Comparison of ENCODE assay signal across 8 cellular contexts in the genomic region with DNA sequence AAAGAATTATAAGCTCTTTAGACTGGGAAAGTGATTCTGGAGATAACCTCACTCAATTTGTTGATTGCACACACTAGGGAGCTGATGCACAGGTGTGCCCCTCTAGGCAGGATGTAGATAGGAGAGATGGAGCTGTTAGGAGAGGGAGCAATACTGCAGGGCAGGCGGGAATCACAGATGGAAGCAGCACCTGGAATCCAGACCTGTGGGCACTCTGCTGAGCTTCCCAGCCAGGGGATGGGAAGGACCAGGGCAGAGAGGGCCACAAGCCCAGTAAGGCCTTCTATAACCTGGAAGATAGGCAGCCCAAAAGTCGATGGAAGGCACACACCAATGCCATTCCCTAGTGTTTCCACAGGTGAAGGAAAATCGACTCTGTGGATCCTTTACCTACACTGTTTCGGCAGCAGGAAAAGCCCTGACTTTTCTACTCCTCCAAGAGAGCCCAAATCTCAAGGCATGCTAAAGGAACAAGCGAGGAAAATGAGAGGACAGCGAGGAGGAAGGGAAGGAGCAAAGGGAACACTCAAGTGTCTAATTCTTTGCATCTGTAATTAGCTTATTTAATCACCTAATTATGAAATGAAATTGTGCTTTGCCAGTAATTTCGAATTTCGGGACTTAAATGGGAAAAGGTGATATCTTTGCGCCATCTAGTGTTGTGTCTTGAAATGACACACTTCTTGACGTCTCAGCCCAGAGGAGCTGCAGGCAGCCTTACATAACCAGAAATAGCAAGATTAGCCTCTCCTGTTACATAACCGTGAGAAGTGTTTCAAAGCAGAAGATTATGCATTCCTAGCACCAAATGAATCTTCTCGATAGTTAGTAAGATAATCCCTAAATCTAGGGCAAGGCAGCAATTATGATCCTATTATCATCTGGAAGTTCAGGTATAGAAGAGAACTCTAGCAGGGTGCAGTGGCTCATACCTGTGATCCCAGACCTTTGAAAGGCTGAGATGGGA. TPM values are rescaled to one million over a fixed set of nuclear protein-coding genes. Genes with fewer than 3 reads are reported as not detected.
A peak's percentile ranks its signal among the peaks of the same experiment; 100 is the strongest.
DNase-seq lines count a peak whose midpoint lies in the region; ATAC-seq and TF ChIP-seq lines count a peak whose summit lies in the region.

No MANE protein-coding gene starts in this region.

- H3K27ac ChIP-seq in angular gyrus (ENCODE audit: low read depth, low read length) = peak overlapping the region; percentile 6

- ATAC-seq in HG02938 (IDR thresholded peaks at IDR 0.05; ENCODE audit: unreplicated experiment) = peak; percentile 86
- peak; percentile 86 for ATAC-seq in left ventricle myocardium superior

- peak; percentile 59 to 67 for DNase-seq in AML-193 (lab: John Stamatoyannopoulos, UW)
- peak; percentile 18 for DNase-seq in NCI-H2196 treated with DMSO at 0.1 percent for 48 hours (lab: John Stamatoyannopoulos, UW; ENCODE audit: unreplicated experiment)
- DNase-seq in left ventricle myocardium superior = no peak
- DNase-seq in renal cortical epithelial cell (ENCODE audit: low read depth) = peak; percentile 84
- no peak for DNase-seq in SHP77 treated with DMSO at 0.1 percent for 48 hours (lab: John Stamatoyannopoulos, UW)

- intact Hi-C loops in left ventricle myocardium superior (cut with micrococcal nuclease) = loop anchor here (5.0 kb wide), 1 partner anchor 396 kb away; no protein-coding TSS in a partner anchor

- peak; percentile 59 for TF ChIP-seq CTCF in GM12874 (IDR thresholded peaks at IDR 0.05; ENCODE audit: insufficient read depth, low read depth, low read length)

RNA-seq across cellular contexts. Expression of a gene that starts 31.0 kb away (rescaled TPM):
- total RNA-seq in left ventricle myocardium superior (6.3 TPM), renal cortical epithelial cell (8.9 and 17.5 TPM in 2 replicates)

Comparison
In these comparisons a context has a peak if more than half of its experiments do, and no peak if none do; other contexts are left out.
1. DNase-seq: peak in AML-193 (2 of 2), NCI-H2196 treated with DMSO at 0.1 percent for 48 hours (single experiment) and renal cortical epithelial cell (single experiment); none in left ventricle myocardium superior (single experiment) and SHP77 treated with DMSO at 0.1 percent for 48 hours (single experiment).